In genomic region chr6:162626869-162627268, GRCh38 we compare ENCODE assay signal across 27 cellular contexts.
A peak's percentile ranks its signal among the peaks of the same experiment; 100 is the strongest.
DNase-seq lines count a peak whose midpoint lies in the region; ATAC-seq, FAIRE-seq and TF ChIP-seq lines count a peak whose summit lies in the region.
"Had no signal": no experiment of that assay in that cellular context is flagged by ENCODE, and none has a peak within 500 bp of the region (broad histone marks: within the 10 kb centered on the region; RNA-seq: fewer than 3 reads in every experiment).

No MANE protein-coding gene starts in this region.

- H3K27me3 ChIP-seq in right lobe of liver, result no peaks in the 10 kb centered on the region
- no peaks in the 10 kb centered on the region for H3K27me3 ChIP-seq in HepG2 (ENCODE audit: control insufficient read depth in 1 of 2, insufficient read depth in 2 of 2, low read length in 2 of 2)
- H3K27me3 ChIP-seq in adrenal gland, result no peaks in the 10 kb centered on the region
- H3K27me3 ChIP-seq in spleen (replicated peaks in 1 of 7), result no peaks in the 10 kb centered on the region
- no peaks in the 10 kb centered on the region for H3K27me3 ChIP-seq in brain microvascular endothelial cell (replicated peaks)
- H3K27me3 ChIP-seq: BE2C, BLaER1 had no signal

- TF ChIP-seq RAD21 in HepG2 (CRISPR knock-in tag; IDR thresholded peaks at IDR 0.05), result no peak

- CTCF ChIA-PET in HepG2 (lab: Yijun Ruan, JAX; ENCODE audit: low intra/inter-chr PET ratio, low total read pairs), result no interaction called here

- no peak overlapping the region for H3K27ac ChIP-seq in right lobe of liver
- no peak overlapping the region for H3K27ac ChIP-seq in HepG2 (ENCODE audit: extremely low read length, insufficient read depth, low read length)
- peak overlapping the region in 3 of 5 donors; percentile 68 to 90 (median 79) for H3K27ac ChIP-seq in adrenal gland
- H3K27ac ChIP-seq in spleen, result peak overlapping the region in 6 of 8 donors; percentile 11 to 72 (median 38)
- no peak overlapping the region for H3K27ac ChIP-seq in brain microvascular endothelial cell
- H3K27ac ChIP-seq: BLaER1 had no signal

- TF ChIP-seq EP300 in HepG2 (IDR thresholded peaks at IDR 0.05; ENCODE audit: low read depth in 2 of 2, low read length in 2 of 2), result no peak
- no peak for TF ChIP-seq EP300 in HepG2 (CRISPR knock-in tag; IDR thresholded peaks at IDR 0.05; ENCODE audit: borderline replicate concordance)

- intact Hi-C loops in right lobe of liver (cut with DNase I) (no loop called here), HepG2 (cut with micrococcal nuclease; ENCODE audit: unreplicated experiment) (no loop called here), adrenal gland (cut with DNase I) (no loop called here), left colon (cut with DNase I, micrococcal nuclease) (no loop called here), spleen (cut with DNase I; ENCODE audit: low total_unique reads) (no loop called here)

- 22% methylated on average over 1 of the region's 1 CpG for WGBS in right lobe of liver (ENCODE audit: insufficient coverage, low coverage, low lambda C conversion rate, missing lambda C conversion rate)
- WGBS in HepG2 (ENCODE audit: low lambda C conversion rate), result 0% methylated on average over 1 of the region's 1 CpG
- WGBS in adrenal gland, 4 donors, result 44 to 56% (median 50%) methylated on average over 1 of the region's 1 CpG
- 56 to 70% (median 65%) methylated on average over 1 of the region's 1 CpG for WGBS in spleen, 5 donors

- BruUV-seq in HepG2 (replicated peaks; lab: Mats Ljungman, UMichigan), result no TSS peak

- no peak for TF ChIP-seq CTCF in right lobe of liver (IDR thresholded peaks at IDR 0.05)
- TF ChIP-seq CTCF in HepG2 (CRISPR knock-in tag; IDR thresholded peaks at IDR 0.05), result no peak
- no peak for TF ChIP-seq CTCF in adrenal gland (IDR thresholded peaks at IDR 0.05)
- no peak for TF ChIP-seq CTCF in spleen (IDR thresholded peaks at IDR 0.05 in 8 of 11, conservative IDR thresholded peaks at IDR 0.05 in 3 of 11)
- no peak for TF ChIP-seq CTCF in brain microvascular endothelial cell (IDR thresholded peaks at IDR 0.05; ENCODE audit: low read depth, low read length, missing control alignments)

- H3K9me3 ChIP-seq in right lobe of liver (no peaks in the 10 kb centered on the region), HepG2 (ENCODE audit: low read length) (no peaks in the 10 kb centered on the region; the same call in 1 of the 2 replicates), adrenal gland (replicated peaks in 1 of 3) (no peaks in the 10 kb centered on the region), spleen (peaks cover 0 to 14% (median 11%) of the 10 kb centered on the region in 8 donors)
- H3K9me3 ChIP-seq: BE2C had no signal

- H3K4me1 ChIP-seq in right lobe of liver (peaks cover 0 to 13% (median 4%) of the 10 kb centered on the region in 4 donors), HepG2 (ENCODE audit: insufficient read depth, low read length) (no peaks in the 10 kb centered on the region), adrenal gland (replicated peaks in 1 of 2) (peaks cover 4 to 18% of the 10 kb centered on the region in 2 donors), spleen (no peaks in the 10 kb centered on the region)
- H3K4me1 ChIP-seq: BE2C, BLaER1 had no signal

- no peak for TF ChIP-seq POLR2A in right lobe of liver (IDR thresholded peaks at IDR 0.05)
- no peak for TF ChIP-seq POLR2A in HepG2 (IDR thresholded peaks at IDR 0.05; ENCODE audit: insufficient read depth in 1 of 2, low read depth in 2 of 2, low read length in 2 of 2)
- no peak for TF ChIP-seq POLR2A in adrenal gland (IDR thresholded peaks at IDR 0.05)
- no peak for TF ChIP-seq POLR2A in spleen (IDR thresholded peaks at IDR 0.05)

- DNase-seq in right lobe of liver (no peak), HepG2 (ENCODE audit: low spot score) (no peak), adrenal gland (no peak), left colon (no peak), spleen (no peak), brain microvascular endothelial cell (no peak), SK-N-DZ (ENCODE audit: low spot score) (no peak)
- DNase-seq: 8988T; ACHN; BE2C; C1 segment of cervical spinal cord; CD4-positive, alpha-beta memory T cell; CD4-positive, CD25-positive, alpha-beta regulatory T cell; CD8-positive, alpha-beta memory T cell; COR-L47; DMS 273 treated with DMSO at 0.1 percent for 48 hours; DMS153; DMS79; DND-41; EL; GDM1 had no signal

- no peaks in the 10 kb centered on the region for H3K79me2 ChIP-seq in HepG2 (ENCODE audit: insufficient read depth, low read length)

- no peak overlapping the region for H3K4me3 ChIP-seq in right lobe of liver
- no peak overlapping the region for H3K4me3 ChIP-seq in HepG2 (replicated peaks in 1 of 3; ENCODE audit: insufficient read depth in 1 of 3, low read depth in 2 of 3, low read length in 3 of 3)
- H3K4me3 ChIP-seq in adrenal gland, result no peak overlapping the region
- H3K4me3 ChIP-seq in spleen, result no peak overlapping the region
- H3K4me3 ChIP-seq in brain microvascular endothelial cell (ENCODE audit: low read depth, low read length), result no peak overlapping the region
- H3K4me3 ChIP-seq: BLaER1, GM12878 had no signal

- peak in 3 of 4 donors; percentile 36 to 58 (median 55) for ATAC-seq in right lobe of liver
- no peak for ATAC-seq in HepG2
- ATAC-seq in left colon, result peak; percentile 46
- ATAC-seq in HG02981 (IDR thresholded peaks at IDR 0.05; ENCODE audit: unreplicated experiment), result no peak
- ATAC-seq: GM12878 had no signal

- no peak overlapping the region for H2AFZ ChIP-seq in HepG2 (ENCODE audit: low read length)

- no peak overlapping the region for H3K4me2 ChIP-seq in HepG2 (ENCODE audit: low read depth, low read length)
- H3K4me2 ChIP-seq: BLaER1 had no signal

- H4K20me1 ChIP-seq in HepG2 (ENCODE audit: insufficient read depth, low read length), result no peaks in the 10 kb centered on the region
- H4K20me1 ChIP-seq: BLaER1 had no signal

- POLR2A ChIA-PET in HepG2 (lab: Yijun Ruan, JAX), result no interaction called here

- no peak overlapping the region for H3K9ac ChIP-seq in HepG2 (ENCODE audit: insufficient read depth, low read depth, low read length)
- H3K9ac ChIP-seq: BLaER1 had no signal

- in situ Hi-C loops in HepG2 (cut with HindIII; ENCODE audit: extremely low pct_ligation_motif_present, low pct_unique_long_range_greater_than_20kb), result no loop called here
- in situ Hi-C loops in brain microvascular endothelial cell (cut with HindIII; ENCODE audit: low pct_ligation_motif_present, low sequenced_read_pairs), result no loop called here

- FAIRE-seq in HepG2 (lab: Jason Lieb, UNC), result no peak
- FAIRE-seq: A204.1, GM12878, GM12892, GM18507 had no signal

- H3K36me3 ChIP-seq in right lobe of liver (no peaks in the 10 kb centered on the region), HepG2 (replicated peaks in 1 of 2; ENCODE audit: control insufficient read depth in 1 of 2, insufficient read depth in 2 of 2, low read length in 2 of 2) (no peaks in the 10 kb centered on the region), adrenal gland (replicated peaks in 1 of 2) (no peaks in the 10 kb centered on the region), spleen (no peaks in the 10 kb centered on the region), brain microvascular endothelial cell (replicated peaks) (no peaks in the 10 kb centered on the region)
- H3K36me3 ChIP-seq: BE2C, BLaER1 had no signal

TF ChIP-seq in HepG2, 621 proteins besides CTCF, POLR2A, EP300 and RAD21:
- no peak for TF ChIP-seq ZBTB46 (CRISPR knock-in tag; IDR thresholded peaks at IDR 0.05; ENCODE audit: borderline replicate concordance)

Comparison
In these comparisons a context has a peak if more than half of its experiments do, and no peak if none do; other contexts are left out.
1. ATAC-seq: peak in right lobe of liver (3 of 4) and left colon (single experiment); none in HepG2 (single experiment) and HG02981 (single experiment).
2. H3K27ac ChIP-seq: peak in adrenal gland (3 of 5) and spleen (6 of 8); none in right lobe of liver (0 of 3), HepG2 (single experiment) and brain microvascular endothelial cell (single experiment).